In genomic region chr2:67037655-67038054, GRCh38 we compare ENCODE assay signal across 13 cellular contexts.
A peak's percentile ranks its signal among the peaks of the same experiment; 100 is the strongest.
DNase-seq lines count a peak whose midpoint lies in the region; ATAC-seq and TF ChIP-seq lines count a peak whose summit lies in the region.
"Had no signal": no experiment of that assay in that cellular context is flagged by ENCODE, and none has a peak within 500 bp of the region (broad histone marks: within the 10 kb centered on the region; RNA-seq: fewer than 3 reads in every experiment).

No MANE protein-coding gene starts in this region.

- H3K36me3 ChIP-seq in left lung: no peaks in the 10 kb centered on the region
- H3K36me3 ChIP-seq: prostate gland had no signal

- ATAC-seq in left lung: peak; percentile 75
- no peak for ATAC-seq in HG03175 (IDR thresholded peaks at IDR 0.05; ENCODE audit: unreplicated experiment)
- ATAC-seq: activated CD4-positive, CD25-positive, alpha-beta regulatory T cell treated with anti-CD3 and anti-CD28 coated beads, Interleukin-2, amount 50 U/mL, for 24 hours; naive thymus-derived CD4-positive, alpha-beta T cell had no signal

- POLR2A ChIA-PET in RWPE1 (lab: Yijun Ruan, JAX; ENCODE audit: low non-redundant PET): no interaction called here

- intact Hi-C loops in left lung (cut with DNase I): no loop called here

- DNase-seq in Caki2 (ENCODE audit: low read depth) (peak; percentile 44), NCI-H1105 treated with DMSO at 0.1 percent for 48 hours (lab: John Stamatoyannopoulos, UW) (peak; percentile 86), NCI-H524 treated with DMSO at 0.1 percent for 48 hours (lab: John Stamatoyannopoulos, UW) (peak; percentile 70), left lung (no peak), RWPE1 (ENCODE audit: low spot score) (no peak), NOMO-1 treated with DMSO at 0.1 percent for 48 hours (lab: John Stamatoyannopoulos, UW; ENCODE audit: unreplicated experiment) (no peak), GM19238 (ENCODE audit: insufficient read length, low spot score) (no peak)
- DNase-seq: activated naive CD4-positive, alpha-beta T cell treated with anti-CD3 and anti-CD28 coated beads, Interleukin-2, amount 10 ng/mL, durations not matched to agents 7 days and 5 days; naive thymus-derived CD4-positive, alpha-beta T cell; substantia nigra had no signal

- TF ChIP-seq CTCF in left lung (IDR thresholded peaks at IDR 0.05): no peak
- no peak for TF ChIP-seq CTCF in RWPE1 (conservative IDR thresholded peaks at IDR 0.05; ENCODE audit: low read depth)

- H3K9me3 ChIP-seq in left lung: no peaks in the 10 kb centered on the region
- H3K9me3 ChIP-seq: prostate gland had no signal

- no peaks in the 10 kb centered on the region for H3K4me1 ChIP-seq in left lung
- H3K4me1 ChIP-seq: prostate gland had no signal

- CTCF ChIA-PET in RWPE1 (lab: Yijun Ruan, JAX): interaction anchor here (0.6 kb wide), 1 partner anchor 307 kb away, joined by 3 read pairs; no protein-coding TSS in a partner anchor

- H3K27ac ChIP-seq in left lung (no peak overlapping the region), RWPE1 (no peak overlapping the region)
- H3K27ac ChIP-seq: prostate gland had no signal

- no peaks in the 10 kb centered on the region for H3K27me3 ChIP-seq in left lung

- H3K4me3 ChIP-seq in left lung: no peak overlapping the region
- H3K4me3 ChIP-seq: prostate gland had no signal

- in situ Hi-C loops in Caki2 (cut with HindIII; ENCODE audit: low pct_unique_long_range_greater_than_20kb, low sequenced_read_pairs): no loop called here

Comparison
In these comparisons a context has a peak if more than half of its experiments do, and no peak if none do; other contexts are left out.
1. DNase-seq: peak in Caki2 (single experiment), NCI-H1105 treated with DMSO at 0.1 percent for 48 hours (single experiment) and NCI-H524 treated with DMSO at 0.1 percent for 48 hours (single experiment); none in left lung (0 of 2), RWPE1 (single experiment), NOMO-1 treated with DMSO at 0.1 percent for 48 hours (single experiment) and GM19238 (single experiment).